Comparison of ENCODE assay signal across 11 cellular contexts in genomic region chr2:79855264-79856006, GRCh38.
DNase-seq lines count a peak whose midpoint lies in the region; ATAC-seq lines count a peak whose summit lies in the region.
"Had no signal": no experiment of that assay in that cellular context is flagged by ENCODE, and none has a peak within 500 bp of the region (broad histone marks: within the 10 kb centered on the region; RNA-seq: fewer than 3 reads in every experiment).

No MANE protein-coding gene starts in this region.

- ATAC-seq in GM18519 (IDR thresholded peaks at IDR 0.05; ENCODE audit: low FRiP score, unreplicated experiment) = no peak
- no peak for ATAC-seq in HG03095 (IDR thresholded peaks at IDR 0.05; ENCODE audit: unreplicated experiment)
- no peak for ATAC-seq in natural killer cell treated with Interleukin-12 subunit alpha and Interleukin-12 subunit beta and Interleukin-15 and Interleukin-18, amount 100 ng/mL, for 72 hours
- ATAC-seq: activated T-cell treated with anti-CD3 and anti-CD28 coated beads, Interleukin-2, amount 50 U/mL, for 72 hours had no signal

- intact Hi-C loops in head of caudate nucleus (cut with DNase I) = loop anchor here (10.0 kb wide), 2 partner anchors 121 to 181 kb away; no protein-coding TSS in a partner anchor

- no peak overlapping the region for H3K27ac ChIP-seq in substantia nigra (ENCODE audit: low read depth, low read length, poor library complexity, severe bottlenecking)
- H3K27ac ChIP-seq: BLaER1 treated with 17β-estradiol and CSF1 and Interleukin-3, amounts not matched to agents 10 nM and 100 nM had no signal

- H3K27ac Mint-ChIP-seq in natural killer cell treated with Interleukin-12 subunit alpha and Interleukin-12 subunit beta and Interleukin-15 and Interleukin-18, amount 100 ng/mL, for 72 hours = no peak overlapping the region
- H3K27ac Mint-ChIP-seq: activated T-cell treated with anti-CD3 and anti-CD28 coated beads, Interleukin-2, amount 50 U/mL, for 72 hours had no signal

- no peaks in the 10 kb centered on the region for H3K4me1 Mint-ChIP-seq in natural killer cell treated with Interleukin-12 subunit alpha and Interleukin-12 subunit beta and Interleukin-15 and Interleukin-18, amount 100 ng/mL, for 72 hours (ENCODE audit: low read depth in 2 of 2)

- H3K4me3 Mint-ChIP-seq in natural killer cell treated with Interleukin-12 subunit alpha and Interleukin-12 subunit beta and Interleukin-15 and Interleukin-18, amount 100 ng/mL, for 72 hours = no peak overlapping the region
- H3K4me3 Mint-ChIP-seq: activated T-cell treated with anti-CD3 and anti-CD28 coated beads, Interleukin-2, amount 50 U/mL, for 72 hours had no signal

- peaks cover 19% of the 10 kb centered on the region for H3K9me3 Mint-ChIP-seq in natural killer cell treated with Interleukin-12 subunit alpha and Interleukin-12 subunit beta and Interleukin-15 and Interleukin-18, amount 100 ng/mL, for 72 hours

- DNase-seq in NCI-H2107 treated with DMSO at 0.1 percent for 48 hours (lab: John Stamatoyannopoulos, UW; ENCODE audit: unreplicated experiment) (peak; percentile 9), NCI-H2107 (lab: John Stamatoyannopoulos, UW) (no peak), OCI-M1 (lab: John Stamatoyannopoulos, UW) (peak; percentile 13), head of caudate nucleus (peak in 40 of 42 donors; percentile 19 to 78 (median 56)), substantia nigra (lab: John Stamatoyannopoulos, UW) (peak in 36 of 49 donors; percentile 3 to 68 (median 29))
- DNase-seq in natural killer cell treated with Interleukin-12 subunit alpha and Interleukin-12 subunit beta and Interleukin-15 and Interleukin-18, amount 100 ng/mL, for 72 hours (ENCODE audit: low spot score) = no peak
- DNase-seq: activated T-cell treated with anti-CD3 and anti-CD28 coated beads, Interleukin-2, amount 50 U/mL, for 72 hours; occipital lobe had no signal

- H3K36me3 Mint-ChIP-seq in natural killer cell treated with Interleukin-12 subunit alpha and Interleukin-12 subunit beta and Interleukin-15 and Interleukin-18, amount 100 ng/mL, for 72 hours = no peaks in the 10 kb centered on the region

- H3K27me3 Mint-ChIP-seq in natural killer cell treated with Interleukin-12 subunit alpha and Interleukin-12 subunit beta and Interleukin-15 and Interleukin-18, amount 100 ng/mL, for 72 hours = no peaks in the 10 kb centered on the region

Comparison
In these comparisons a context has a peak if more than half of its experiments do, and no peak if none do; other contexts are left out.
1. DNase-seq: peak in NCI-H2107 treated with DMSO at 0.1 percent for 48 hours (single experiment), OCI-M1 (single experiment), head of caudate nucleus (40 of 42) and substantia nigra (36 of 49); none in NCI-H2107 (single experiment) and natural killer cell treated with Interleukin-12 subunit alpha and Interleukin-12 subunit beta and Interleukin-15 and Interleukin-18, amount 100 ng/mL, for 72 hours (single experiment).